Comparison of ENCODE assay signal across 1 cellular context in genomic region chr10:107913317-107914294, GRCh38.
TF ChIP-seq lines count a peak whose summit lies in the region.

No MANE protein-coding gene starts in this region.

TF ChIP-seq in SK-N-SH treated with all-trans-retinoic acid at 6 μM for 48 hours, 23 proteins besides CTCF, POLR2A, EP300 and RAD21 (continued from another document):
- no peak for TF ChIP-seq CSRNP3 (CRISPR knock-in tag; IDR thresholded peaks at IDR 0.05)
- TF ChIP-seq CREB5 (CRISPR knock-in tag; IDR thresholded peaks at IDR 0.05; ENCODE audit: low read depth), result no peak
